ENCODE assay signal across 8 cellular contexts in genomic region chr11:3840289-3840869, GRCh38. TPM values are rescaled to one million over a fixed set of nuclear protein-coding genes. Genes with fewer than 3 reads are reported as not detected.
DNase-seq lines count a peak whose midpoint lies in the region; ATAC-seq and TF ChIP-seq lines count a peak whose summit lies in the region.

No MANE protein-coding gene starts in this region.

- 0% methylated on average over 29 of the region's 43 CpGs for WGBS in lower leg skin, 2 donors
- 1 to 2% methylated on average over 13 to 36 of the region's 43 CpGs for WGBS in testis, 2 donors

- intact Hi-C loops in activated CD4-positive, alpha-beta T cell treated with anti-CD3 and anti-CD28 coated beads for 36 hours (cut with DNase I, micrococcal nuclease), result loop anchor here in 1 of 2 experiments (2.0 kb wide), 1 partner anchor 418 kb away; no protein-coding TSS in a partner anchor
- intact Hi-C loops in lower leg skin (cut with DNase I; ENCODE audit: low total_unique reads) (loop anchor here (5.0 kb wide), 1 partner anchor 227 kb away; no protein-coding TSS in a partner anchor), testis (cut with DNase I; ENCODE audit: low total_unique reads) (no loop called here)

- ATAC-seq in activated CD4-positive, alpha-beta T cell treated with anti-CD3 and anti-CD28 coated beads for 36 hours, result no peak
- no peak for ATAC-seq in HG03439 (IDR thresholded peaks at IDR 0.05; ENCODE audit: unreplicated experiment)
- ATAC-seq in GM19351 (IDR thresholded peaks at IDR 0.05; ENCODE audit: unreplicated experiment), result no peak

- CTCF ChIA-PET in activated CD4-positive, alpha-beta T cell treated with anti-CD3 and anti-CD28 coated beads for 36 hours (lab: Charles Lee), result interaction anchor here (0.6 to 10.4 kb wide), 12 partner anchors 8 to 1333 kb away, joined by 3 to 218 read pairs (median 4); partner anchors contain the start of gene STIM1

- POLR2A ChIA-PET in activated CD4-positive, alpha-beta T cell treated with anti-CD3 and anti-CD28 coated beads for 36 hours (lab: Charles Lee), result interaction anchor here (0.7 to 4.1 kb wide), 9 partner anchors 9 to 233 kb away, joined by 3 to 69 read pairs (median 6); partner anchors contain the start of gene STIM1

- H3K4me1 Mint-ChIP-seq in activated CD4-positive, alpha-beta T cell treated with anti-CD3 and anti-CD28 coated beads for 36 hours, result peaks cover 64% of the 10 kb centered on the region

- H3K4me3 ChIP-seq in SK-N-MC (peak overlapping the region; percentile 90), lower leg skin (ENCODE audit: low read depth, poor library complexity, severe bottlenecking) (peak overlapping the region; percentile 62), testis (peak overlapping the region; percentile 83 to 91)

- DNase-seq in activated CD4-positive, alpha-beta T cell treated with anti-CD3 and anti-CD28 coated beads for 36 hours, result peak; percentile 65
- no peak for DNase-seq in activated CD4-positive, alpha-beta T cell treated with anti-CD3 and anti-CD28 coated beads for 1 hour
- DNase-seq in SK-N-MC (ENCODE audit: low read depth, low spot score) (no peak), caudate nucleus (lab: John Stamatoyannopoulos, UW) (peak in 5 of 61 donors; percentile 36 to 85 (median 64)), lower leg skin (ENCODE audit: low spot score in 2 of 2) (peak; percentile 36 to 94), testis (peak; percentile 28)

- H3K27me3 ChIP-seq in testis, result no peaks in the 10 kb centered on the region

- TF ChIP-seq POLR2A in lower leg skin (IDR thresholded peaks at IDR 0.05) (no peak), testis (IDR thresholded peaks at IDR 0.05) (no peak)

- no peaks in the 10 kb centered on the region for H3K9me3 Mint-ChIP-seq in activated CD4-positive, alpha-beta T cell treated with anti-CD3 and anti-CD28 coated beads for 36 hours (ENCODE audit: low read depth)

- H3K36me3 Mint-ChIP-seq in activated CD4-positive, alpha-beta T cell treated with anti-CD3 and anti-CD28 coated beads for 36 hours (ENCODE audit: low read depth), result peaks cover 42% of the 10 kb centered on the region

- peak overlapping the region; percentile 93 for H3K4me3 Mint-ChIP-seq in activated CD4-positive, alpha-beta T cell treated with anti-CD3 and anti-CD28 coated beads for 36 hours

- H3K27me3 Mint-ChIP-seq in activated CD4-positive, alpha-beta T cell treated with anti-CD3 and anti-CD28 coated beads for 36 hours, result no peaks in the 10 kb centered on the region

- H3K27ac ChIP-seq in SK-N-MC, result no peak overlapping the region; the same call in 1 of the 2 replicates
- peak overlapping the region; percentile 92 for H3K27ac ChIP-seq in caudate nucleus (ENCODE audit: low read depth, low read length)
- H3K27ac ChIP-seq in testis, result peak overlapping the region; percentile 94 to 98

- TF ChIP-seq CTCF in lower leg skin (IDR thresholded peaks at IDR 0.05) (no peak), testis (IDR thresholded peaks at IDR 0.05) (no peak)

- peak overlapping the region; percentile 86 for H3K9ac ChIP-seq in SK-N-MC (ENCODE audit: insufficient read length)

- no peaks in the 10 kb centered on the region for H3K9me3 ChIP-seq in SK-N-MC (ENCODE audit: low read depth, low read length)
- H3K9me3 ChIP-seq in testis, result no peaks in the 10 kb centered on the region

- peaks cover 17% of the 10 kb centered on the region for H3K4me1 ChIP-seq in testis

- H3K36me3 ChIP-seq in SK-N-MC (ENCODE audit: insufficient read depth, low read length) (no peaks in the 10 kb centered on the region), testis (ENCODE audit: low read depth, missing control alignments) (no peaks in the 10 kb centered on the region)

- peak overlapping the region; percentile 97 for H3K27ac Mint-ChIP-seq in activated CD4-positive, alpha-beta T cell treated with anti-CD3 and anti-CD28 coated beads for 36 hours

RNA-seq across cellular contexts. Expression of gene RHOG, which starts 0.4 kb away (rescaled TPM):
- 100 to 1,000 TPM; 157 to 180 TPM for total RNA-seq in activated CD4-positive, alpha-beta T cell treated with anti-CD3 and anti-CD28 coated beads for 36 hours
- total RNA-seq in lower leg skin, result 10 to 100 TPM; 57.0 to 75.9 (median 64.0) TPM
- total RNA-seq in testis, result 10 to 100 TPM; 36.1 to 58.3 TPM
- 37.1 TPM for polyA plus RNA-seq in testis (ENCODE audit: insufficient read depth, low read depth, low replicate concordance)

RNA-seq across cellular contexts. Expression of gene STIM1, which starts 15.1 kb away (rescaled TPM):
- 10 to 100 TPM; 60.0 to 62.6 TPM for total RNA-seq in activated CD4-positive, alpha-beta T cell treated with anti-CD3 and anti-CD28 coated beads for 36 hours
- 10 to 100 TPM; 43.7 to 75.9 (median 64.9) TPM for total RNA-seq in lower leg skin
- total RNA-seq in testis, result 10 to 100 TPM; 78.2 to 87.1 TPM
- polyA plus RNA-seq in testis (ENCODE audit: insufficient read depth, low read depth, low replicate concordance), result 95.5 TPM

RNA-seq across cellular contexts. Expression of gene PGAP2, which starts 32.0 kb away (rescaled TPM):
- total RNA-seq in activated CD4-positive, alpha-beta T cell treated with anti-CD3 and anti-CD28 coated beads for 36 hours, result 10 to 100 TPM; 33.6 to 39.2 TPM
- total RNA-seq in lower leg skin (10 to 100 TPM; 45.6 to 59.6 (median 51.9) TPM), testis (10 to 100 TPM; 40.5 to 56.8 TPM)
- polyA plus RNA-seq in testis (ENCODE audit: insufficient read depth, low read depth, low replicate concordance), result 54.4 TPM

RNA-seq across cellular contexts. Expression of gene NUP98, which starts 43.0 kb away (rescaled TPM):
- 100 to 1,000 TPM in 1 of 2 experiments, 10 to 100 TPM in 1; 96.0 to 134 TPM for total RNA-seq in activated CD4-positive, alpha-beta T cell treated with anti-CD3 and anti-CD28 coated beads for 36 hours
- total RNA-seq in lower leg skin, result 100 to 1,000 TPM in 2 of 4 donors, 10 to 100 TPM in 2; 65.4 to 220 (median 97.9) TPM
- total RNA-seq in testis, result 100 to 1,000 TPM; 211 to 354 TPM
- 280 TPM for polyA plus RNA-seq in testis (ENCODE audit: insufficient read depth, low read depth, low replicate concordance)

Comparison
In these comparisons a context has a peak if more than half of its experiments do, and no peak if none do; other contexts are left out.
1. DNase-seq: peak in activated CD4-positive, alpha-beta T cell treated with anti-CD3 and anti-CD28 coated beads for 36 hours (single experiment), lower leg skin (2 of 2) and testis (single experiment); none in activated CD4-positive, alpha-beta T cell treated with anti-CD3 and anti-CD28 coated beads for 1 hour (single experiment) and SK-N-MC (single experiment).
2. Peak in every context shown above with its lines, with median percentiles within 50 percentile points of each other: H3K4me3 ChIP-seq.